Comparison of ENCODE assay signal across 16 cellular contexts in genomic region chr7:54960517-54960916, GRCh38. TPM values are rescaled to one million over a fixed set of nuclear protein-coding genes. Genes with fewer than 3 reads are reported as not detected.
DNase-seq lines count a peak whose midpoint lies in the region; ATAC-seq and TF ChIP-seq lines count a peak whose summit lies in the region.
"Had no signal": no experiment of that assay in that cellular context is flagged by ENCODE, and none has a peak within 500 bp of the region (broad histone marks: within the 10 kb centered on the region; RNA-seq: fewer than 3 reads in every experiment).

No MANE protein-coding gene starts in this region.

- TF ChIP-seq POLR2A in uterus (IDR thresholded peaks at IDR 0.05), result no peak

- in situ Hi-C loops in Caki2 (cut with HindIII; ENCODE audit: low pct_unique_long_range_greater_than_20kb, low sequenced_read_pairs), result no loop called here

- no peaks in the 10 kb centered on the region for H3K9me3 ChIP-seq in uterus
- H3K9me3 ChIP-seq: psoas muscle, transverse colon had no signal

- ATAC-seq in HG03432 (IDR thresholded peaks at IDR 0.05; ENCODE audit: unreplicated experiment) (peak; percentile 69), foreskin keratinocyte (peak; percentile 91)
- ATAC-seq: activated T-cell treated with anti-CD3 and anti-CD28 coated beads, Interleukin-2, amount 50 U/mL, for 72 hours; psoas muscle had no signal

- DNase-seq in Caki2 (ENCODE audit: low read depth), result peak; percentile 96
- peak; percentile 71 for DNase-seq in T1000 (lab: John Stamatoyannopoulos, UW)
- peak; percentile 84 to 89 for DNase-seq in foreskin keratinocyte
- no peak for DNase-seq in uterus
- DNase-seq in NOMO-1 treated with DMSO at 0.1 percent for 48 hours (lab: John Stamatoyannopoulos, UW; ENCODE audit: unreplicated experiment), result no peak
- no peak for DNase-seq in COLO829 (ENCODE audit: low spot score)
- no peak for DNase-seq in D341Med (ENCODE audit: low spot score)
- DNase-seq: activated CD4-positive, alpha-beta T cell treated with anti-CD3 and anti-CD28 coated beads, Interleukin-2, amount 10 ng/mL, durations not matched to agents 7 days and 5 days; activated T-cell treated with anti-CD3 and anti-CD28 coated beads, Interleukin-2, amount 50 U/mL, for 72 hours; kidney glomerular epithelial cell; NCI-H1092; psoas muscle; stimulated activated CD4-positive, alpha-beta T cell treated with anti-CD3 and anti-CD28 coated beads, Interleukin-1b, Interleukin-23, amount 100 ng/mL, for 48 hours; transverse colon had no signal

- intact Hi-C loops in uterus (cut with DNase I; ENCODE audit: low total_unique reads), result no loop called here

- H3K36me3 ChIP-seq in uterus, result no peaks in the 10 kb centered on the region
- H3K36me3 ChIP-seq: transverse colon had no signal

- no peaks in the 10 kb centered on the region for H3K27me3 ChIP-seq in foreskin keratinocyte
- H3K27me3 ChIP-seq in uterus, result no peaks in the 10 kb centered on the region
- H3K27me3 ChIP-seq: transverse colon had no signal

- H3K27ac ChIP-seq in foreskin keratinocyte (peak overlapping the region; percentile 87), uterus (no peak overlapping the region)
- H3K27ac ChIP-seq: psoas muscle, transverse colon had no signal

- no peak overlapping the region for H3K4me3 ChIP-seq in uterus
- H3K4me3 ChIP-seq: psoas muscle, transverse colon had no signal

- TF ChIP-seq CTCF in foreskin keratinocyte (conservative IDR thresholded peaks at IDR 0.05) (no peak), uterus (IDR thresholded peaks at IDR 0.05) (no peak)

- H3K4me1 ChIP-seq in foreskin keratinocyte, result peaks cover 16% of the 10 kb centered on the region
- H3K4me1 ChIP-seq in uterus, result no peaks in the 10 kb centered on the region
- H3K4me1 ChIP-seq: psoas muscle, transverse colon had no signal

RNA-seq across cellular contexts. Expression of gene EGFR, which starts 58.3 kb away (rescaled TPM):
- total RNA-seq in Caki2 (2014; rRNA removed; shearing (Covaris generic); ENCODE audit: low replicate concordance), result 52.7 and 53.3 TPM in 2 replicates
- total RNA-seq in foreskin keratinocyte (156 and 161 TPM in 2 replicates), uterus (10 to 100 TPM; 36.4 to 73.6 (median 38.7) TPM)
- 22.4 and 28.7 TPM in 2 replicates for polyA plus RNA-seq in foreskin keratinocyte
- total RNA-seq: activated CD4-positive, alpha-beta T cell treated with anti-CD3 and anti-CD28 coated beads, Interleukin-2, amount 10 ng/mL, durations not matched to agents 7 days and 5 days; T-helper 2 cell treated with Interferon-gamma antibody and Interleukin-4, amounts not matched to agents 100 ng/mL and 5 ng/mL, for 36 hours had no signal

Comparison
In these comparisons a context has a peak if more than half of its experiments do, and no peak if none do; other contexts are left out.
1. DNase-seq: peak in Caki2 (single experiment), T1000 (single experiment) and foreskin keratinocyte (2 of 2); none in uterus (0 of 2), NOMO-1 treated with DMSO at 0.1 percent for 48 hours (single experiment), COLO829 (single experiment) and D341Med (single experiment).